ENCODE assay signal across 9 cellular contexts in genomic region chr20:25224941-25225340, GRCh38.
"Had no signal": no experiment of that assay in that cellular context is flagged by ENCODE, and none has a peak within 500 bp of the region (broad histone marks: within the 10 kb centered on the region; RNA-seq: fewer than 3 reads in every experiment).

No MANE protein-coding gene starts in this region.

- DNase-seq: activated CD4-positive, alpha-beta T cell treated with anti-CD3 and anti-CD28 coated beads, Interleukin-2, amount 50 U/mL, for 1 hour; cerebellar nuclear complex; immature natural killer cell; nephron progenitor cell had no signal

- H3K4me3 ChIP-seq: pancreas, smooth muscle cell, tibial nerve, vagina had no signal

- H3K27me3 ChIP-seq: pancreas, tibial nerve, vagina had no signal

- ATAC-seq: pancreas; stimulated activated effector memory CD8-positive, alpha-beta T cell treated with anti-CD3 and anti-CD28 coated beads, Interleukin-12 subunit alpha, Interleukin-12 subunit beta, amount 100 ng/mL, for 72 hours had no signal

- H3K27ac ChIP-seq: tibial nerve, vagina had no signal

- H3K9me3 ChIP-seq: pancreas, tibial nerve, vagina had no signal
